8 cellular contexts compared by ENCODE assay signal in the genomic region with DNA sequence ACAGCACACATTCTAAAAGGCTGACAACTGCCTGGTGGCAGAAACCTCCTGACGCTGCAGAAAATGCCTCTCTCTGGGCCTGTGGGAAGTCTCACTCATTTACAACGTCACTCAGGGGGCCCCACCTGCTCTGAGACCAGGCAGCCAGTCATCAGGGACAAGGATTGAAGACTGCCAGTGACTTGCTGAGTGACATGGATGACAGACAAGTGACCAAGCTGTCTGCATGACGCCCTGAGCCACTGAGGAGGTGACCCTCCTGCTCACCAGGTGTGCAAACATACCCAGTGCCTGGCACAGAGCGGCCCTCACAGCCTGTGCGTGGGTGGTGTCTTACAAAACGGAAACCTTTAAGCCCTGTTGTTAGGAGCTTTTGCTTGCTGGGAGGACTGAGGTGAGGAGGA.
DNase-seq lines count a peak whose midpoint lies in the region; ATAC-seq and TF ChIP-seq lines count a peak whose summit lies in the region.
"Had no signal": no experiment of that assay in that cellular context is flagged by ENCODE, and none has a peak within 500 bp of the region (broad histone marks: within the 10 kb centered on the region; RNA-seq: fewer than 3 reads in every experiment).

No MANE protein-coding gene starts in this region.

- H3F3A ChIP-seq in PC-3 (ENCODE audit: low read length, unreplicated experiment), result no peaks in the 10 kb centered on the region

- no peak overlapping the region for H3K9ac ChIP-seq in PC-3 (ENCODE audit: low read length)

- H3K36me3 ChIP-seq in PC-3 (ENCODE audit: low read depth, low read length), result no peaks in the 10 kb centered on the region

- H3K79me2 ChIP-seq in PC-3 (ENCODE audit: low read length), result no peaks in the 10 kb centered on the region

- H3K9me2 ChIP-seq in PC-3 (replicated peaks; ENCODE audit: low read length), result no peaks in the 10 kb centered on the region

- no peak overlapping the region for H3K4me2 ChIP-seq in PC-3 (ENCODE audit: low read length)

- POLR2A ChIA-PET in PC-3 (lab: Charles Lee; ENCODE audit: unreplicated experiment), result no interaction called here

- intact Hi-C loops in PC-3 (cut with micrococcal nuclease), result no loop called here

- H4K20me1 ChIP-seq in PC-3 (ENCODE audit: low read length), result no peaks in the 10 kb centered on the region

- ATAC-seq in HG02885 (IDR thresholded peaks at IDR 0.05; ENCODE audit: poor library complexity, unreplicated experiment), result peak; percentile 72
- ATAC-seq in HG02938 (IDR thresholded peaks at IDR 0.05; ENCODE audit: unreplicated experiment), result no peak
- no peak for ATAC-seq in PC-3

- no TSS peak for BruUV-seq in PC-3 (replicated peaks; lab: Mats Ljungman, UMichigan)

- peak; percentile 13 for DNase-seq in UCSD-AML1 (lab: John Stamatoyannopoulos, UW; ENCODE audit: unreplicated experiment)
- DNase-seq in effector CD8-positive, alpha-beta T cell (lab: John Stamatoyannopoulos, UW), result peak; percentile 19
- DNase-seq in stimulated activated naive CD4-positive, alpha-beta T cell (lab: John Stamatoyannopoulos, UW), result peak in 5 of 6 experiments; percentile 18 to 66 (median 42)
- DNase-seq in islet precursor cell, result no peak
- no peak for DNase-seq in PC-3

- CTCF ChIA-PET in PC-3 (lab: Charles Lee), result no interaction called here

- no peak for TF ChIP-seq CTCF in PC-3 (conservative IDR thresholded peaks at IDR 0.05; ENCODE audit: low read depth, low read length)

- no peaks in the 10 kb centered on the region for H3K4me1 ChIP-seq in PC-3 (ENCODE audit: insufficient read depth, low read length)

- H2AFZ ChIP-seq in PC-3 (ENCODE audit: low read length), result no peak overlapping the region

- peaks cover 34% of the 10 kb centered on the region for H3K27me3 ChIP-seq in PC-3 (ENCODE audit: low read length)

- no peak overlapping the region for H3K27ac ChIP-seq in PC-3 (ENCODE audit: low read length)
- H3K27ac ChIP-seq: epithelial cell of prostate had no signal

- H3K4me3 ChIP-seq in PC-3 (ENCODE audit: low read length), result no peak overlapping the region

- H3K9me3 ChIP-seq in PC-3 (ENCODE audit: low read length), result no peaks in the 10 kb centered on the region

Comparison
In these comparisons a context has a peak if more than half of its experiments do, and no peak if none do; other contexts are left out.
1. DNase-seq: peak in UCSD-AML1 (single experiment), effector CD8-positive, alpha-beta T cell (single experiment) and stimulated activated naive CD4-positive, alpha-beta T cell (5 of 6); none in islet precursor cell (single experiment) and PC-3 (single experiment).